28 cellular contexts compared by ENCODE assay signal in genomic region chr3:176970770-176971169, GRCh38.
"Had no signal": no experiment of that assay in that cellular context is flagged by ENCODE, and none has a peak within 500 bp of the region (broad histone marks: within the 10 kb centered on the region; RNA-seq: fewer than 3 reads in every experiment).

No MANE protein-coding gene starts in this region.

- H3K27ac ChIP-seq: colonic mucosa, coronary artery, dorsolateral prefrontal cortex, epithelial cell of prostate, esophagus muscularis mucosa, foreskin keratinocyte, gastrocnemius medialis, gastroesophageal sphincter, heart left ventricle, heart right ventricle, hepatocyte had no signal

- FAIRE-seq: colon, endometrium, endothelial cell of umbilical vein, frontal cortex had no signal

- H3K36me3 ChIP-seq: colonic mucosa, esophagus muscularis mucosa, gastrocnemius medialis, gastroesophageal sphincter, heart left ventricle, heart right ventricle had no signal

- ATAC-seq: effector memory CD8-positive, alpha-beta T cell; esophagus mucosa; foreskin keratinocyte; gastrocnemius medialis; gastroesophageal sphincter; heart left ventricle; heart right ventricle had no signal

- H3K4me2 ChIP-seq: hepatocyte had no signal

- H3K9me3 ChIP-seq: colonic mucosa, esophagus muscularis mucosa, gastrocnemius medialis, gastroesophageal sphincter, heart left ventricle, heart right ventricle had no signal

- H3K79me2 ChIP-seq: hepatocyte had no signal

- H3K4me3 ChIP-seq: colonic mucosa, coronary artery, dorsolateral prefrontal cortex, esophagus muscularis mucosa, gastrocnemius medialis, gastroesophageal sphincter, heart left ventricle, heart right ventricle, hepatocyte had no signal

- H3K27me3 ChIP-seq: colonic mucosa, dorsolateral prefrontal cortex, esophagus muscularis mucosa, foreskin keratinocyte, gastrocnemius medialis, gastroesophageal sphincter, heart left ventricle, heart right ventricle, hepatocyte had no signal

- H2AFZ ChIP-seq: hepatocyte had no signal

- H3K4me1 ChIP-seq: colonic mucosa, esophagus muscularis mucosa, foreskin keratinocyte, gastrocnemius medialis, gastroesophageal sphincter had no signal

- DNase-seq: colonic mucosa; cortex of kidney; dermis blood vessel endothelial cell; dorsolateral prefrontal cortex; effector CD4-positive, alpha-beta T cell; effector CD8-positive, alpha-beta T cell; effector memory CD4-positive, alpha-beta T cell; effector memory CD8-positive, alpha-beta T cell; endodermal cell; erythroblast; foreskin fibroblast; foreskin keratinocyte; foreskin melanocyte; gastrocnemius medialis; glutamatergic neuron; head of caudate nucleus; heart left ventricle; heart right ventricle had no signal
